ENCODE assay signal across 18 cellular contexts in the genomic region with DNA sequence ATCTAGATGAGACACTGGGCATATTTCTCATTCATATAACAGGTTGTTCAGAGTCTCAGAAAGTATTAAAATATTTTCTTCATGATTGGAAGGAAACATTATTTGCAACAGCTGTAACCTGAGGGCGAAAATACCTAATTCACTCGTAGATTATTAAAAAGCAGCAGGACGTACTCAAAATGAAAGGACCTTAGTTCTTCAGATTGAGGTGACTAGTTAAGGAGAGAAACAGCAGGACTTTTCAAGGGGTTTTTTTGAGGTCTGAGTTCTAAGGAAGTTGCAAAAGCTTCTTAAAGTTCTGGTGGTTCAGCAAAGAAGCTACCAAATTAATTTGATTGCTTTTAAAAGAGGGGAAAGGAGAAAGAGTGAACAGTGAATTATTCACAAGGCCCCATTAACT.
A peak's percentile ranks its signal among the peaks of the same experiment; 100 is the strongest.
DNase-seq lines count a peak whose midpoint lies in the region; ATAC-seq, FAIRE-seq and TF ChIP-seq lines count a peak whose summit lies in the region.
"Had no signal": no experiment of that assay in that cellular context is flagged by ENCODE, and none has a peak within 500 bp of the region (broad histone marks: within the 10 kb centered on the region; RNA-seq: fewer than 3 reads in every experiment).

No MANE protein-coding gene starts in this region.

- H3K4me1 ChIP-seq in GM12878 (ENCODE audit: control insufficient read depth, insufficient read depth, low read length) (no peaks in the 10 kb centered on the region), mammary epithelial cell (ENCODE audit: insufficient read depth, low read length) (no peaks in the 10 kb centered on the region)
- H3K4me1 ChIP-seq: SJSA1 had no signal

- FAIRE-seq in GM12878 (lab: Jason Lieb, UNC), result no peak

- TF ChIP-seq RAD21 in GM12878 (IDR thresholded peaks at IDR 0.05; ENCODE audit: insufficient read depth, low read depth, low read length), result no peak

- H3K4me3 ChIP-seq in GM12878 (no peak overlapping the region), mammary epithelial cell (replicated peaks in 1 of 3; ENCODE audit: insufficient read depth in 1 of 3, low read depth in 2 of 3, low read length in 3 of 3) (no peak overlapping the region)
- H3K4me3 ChIP-seq: SJSA1 had no signal

- in situ Hi-C loops in GM12878 (cut with MboI), result no loop called here
- in situ Hi-C loops in mammary epithelial cell (cut with MboI; ENCODE audit: low sequenced_read_pairs in 2 of 2), result no loop called here

- H3K27me3 ChIP-seq in GM12878 (replicated peaks in 1 of 2; ENCODE audit: control insufficient read depth in 2 of 2, insufficient read depth in 2 of 2, low read length in 1 of 2) (no peaks in the 10 kb centered on the region), mammary epithelial cell (ENCODE audit: insufficient read depth, low read length) (no peaks in the 10 kb centered on the region)
- H3K27me3 ChIP-seq: SJSA1 had no signal

- WGBS in GM12878 (ENCODE audit: insufficient coverage, insufficient replicate concordance, low lambda C conversion rate, missing lambda C conversion rate), result 13% methylated on average over 3 of the region's 3 CpGs
- 24% methylated on average over 3 of the region's 3 CpGs for WGBS in mammary epithelial cell (ENCODE audit: low coverage, missing lambda C conversion rate)

- CTCF ChIA-PET in GM12878 (lab: Yijun Ruan, JAX), result no interaction called here
- CTCF ChIA-PET in mammary epithelial cell (lab: Charles Lee; ENCODE audit: low non-redundant PET), result no interaction called here

- TF ChIP-seq CTCF in GM12878 (IDR thresholded peaks at IDR 0.05 in 2 of 3, conservative IDR thresholded peaks at IDR 0.05 in 1 of 3; ENCODE audit: control insufficient read depth in 2 of 3, extremely low read depth in 1 of 3, insufficient read depth in 1 of 3, low read depth in 3 of 3, low read length in 3 of 3) (no peak), mammary epithelial cell (conservative IDR thresholded peaks at IDR 0.05 in 1 of 2, IDR thresholded peaks at IDR 0.05 in 1 of 2; ENCODE audit: extremely low read depth in 1 of 2, insufficient read depth in 1 of 2, low read depth in 1 of 2, low read length in 2 of 2) (no peak)

- no peaks in the 10 kb centered on the region for H3K36me3 ChIP-seq in GM12878 (ENCODE audit: control insufficient read depth in 2 of 2, insufficient read depth in 2 of 2, low read length in 1 of 2)
- no peaks in the 10 kb centered on the region for H3K36me3 ChIP-seq in mammary epithelial cell (ENCODE audit: insufficient read depth, low read length)
- H3K36me3 ChIP-seq: SJSA1 had no signal

- no peaks in the 10 kb centered on the region for H3K9me3 ChIP-seq in GM12878 (replicated peaks; ENCODE audit: control insufficient read depth, insufficient read depth, low read length)
- H3K9me3 ChIP-seq in mammary epithelial cell (replicated peaks; ENCODE audit: insufficient read depth, low read length), result no peaks in the 10 kb centered on the region
- H3K9me3 ChIP-seq: SJSA1 had no signal

- no TSS peak for BruUV-seq in GM12878 (replicated peaks; lab: Mats Ljungman, UMichigan)
- BruUV-seq in mammary epithelial cell (replicated peaks; lab: Mats Ljungman, UMichigan), result no TSS peak

- SMC1A ChIA-PET in GM12878 (lab: Charles Lee; ENCODE audit: uncharacterized antibody, unreplicated experiment), result interaction anchor here (1.3 kb wide), 1 partner anchor 15 kb away, joined by 3 read pairs; no protein-coding TSS in a partner anchor

- no peak overlapping the region for H3K9ac ChIP-seq in GM12878 (ENCODE audit: control insufficient read depth, insufficient read depth, low read length)
- no peak overlapping the region for H3K9ac ChIP-seq in mammary epithelial cell (ENCODE audit: insufficient read depth, low read length)

- no peak for TF ChIP-seq EP300 in GM12878 (IDR thresholded peaks at IDR 0.05; ENCODE audit: borderline replicate concordance in 1 of 2, control insufficient read depth in 1 of 2, low read depth in 2 of 2, low read length in 2 of 2)

- dilution Hi-C loops in mammary epithelial cell (cut with HindIII; ENCODE audit: low sequenced_read_pairs), result no loop called here

- DNase-seq in GM12878 (ENCODE audit: low read depth, low spot score), result no peak
- DNase-seq in mammary epithelial cell, result no peak
- no peak for DNase-seq in NCI-H2107 treated with DMSO at 0.1 percent for 48 hours (lab: John Stamatoyannopoulos, UW; ENCODE audit: unreplicated experiment)
- DNase-seq in NCI-H526 (lab: John Stamatoyannopoulos, UW), result no peak
- DNase-seq in NCI-H446 treated with DMSO at 0.1 percent for 48 hours (lab: John Stamatoyannopoulos, UW), result no peak
- DNase-seq: ACHN, AML-193, DMS153, EL, GOT3, NCI-H1105 treated with DMSO at 0.1 percent for 48 hours, NCI-H187 treated with DMSO at 0.1 percent for 48 hours, NCI-H446, NCI-H774, SW 1271 had no signal

- POLR2A ChIA-PET in GM12878 (lab: Charles Lee), result no interaction called here

- no peak for TF ChIP-seq POLR2A in GM12878 (IDR thresholded peaks at IDR 0.05; ENCODE audit: low read depth, low read length)

- peak; percentile 45 for ATAC-seq in GM19035 (IDR thresholded peaks at IDR 0.05; ENCODE audit: unreplicated experiment)
- peak; percentile 58 for ATAC-seq in HG02840 (IDR thresholded peaks at IDR 0.05; ENCODE audit: low FRiP score, unreplicated experiment)
- ATAC-seq in GM12878, result peak; percentile 38; the same call in 2 of the 3 replicates

- H3K79me2 ChIP-seq in GM12878 (ENCODE audit: control insufficient read depth, insufficient read depth, low read length) (no peaks in the 10 kb centered on the region), mammary epithelial cell (ENCODE audit: insufficient read depth, low read length) (no peaks in the 10 kb centered on the region)

- H3K4me2 ChIP-seq in GM12878 (ENCODE audit: control insufficient read depth, insufficient read depth) (no peak overlapping the region), mammary epithelial cell (ENCODE audit: insufficient read depth, low read depth, low read length) (no peak overlapping the region)

- H2AFZ ChIP-seq in GM12878 (ENCODE audit: control insufficient read depth, low read depth, low read length) (no peak overlapping the region), mammary epithelial cell (ENCODE audit: low read depth, low read length) (no peak overlapping the region)

- intact Hi-C loops in GM12878 (cut with micrococcal nuclease; ENCODE audit: unreplicated experiment) (no loop called here), mammary epithelial cell (cut with micrococcal nuclease) (no loop called here)

- no peaks in the 10 kb centered on the region for H4K20me1 ChIP-seq in GM12878 (ENCODE audit: control insufficient read depth, insufficient read depth)
- no peaks in the 10 kb centered on the region for H4K20me1 ChIP-seq in mammary epithelial cell (ENCODE audit: insufficient read depth, low read length)

- RAD21 ChIA-PET in GM12878 (lab: Charles Lee; ENCODE audit: unreplicated experiment), result no interaction called here

- H3K27ac ChIP-seq in GM12878 (ENCODE audit: control insufficient read depth, insufficient read depth), result no peak overlapping the region
- no peak overlapping the region for H3K27ac ChIP-seq in mammary epithelial cell (ENCODE audit: insufficient read depth, low read depth, low read length)
- H3K27ac ChIP-seq: SJSA1 had no signal

TF ChIP-seq in GM12878, 131 proteins besides CTCF, POLR2A, EP300 and RAD21:
- TF ChIP-seq KLF5 (IDR thresholded peaks at IDR 0.05; ENCODE audit: partially characterized antibody) (no peak), BHLHE40 (IDR thresholded peaks at IDR 0.05; ENCODE audit: borderline replicate concordance in 1 of 2, low read depth in 2 of 2, low read length in 1 of 2) (no peak), JUNB (IDR thresholded peaks at IDR 0.05) (peak; percentile 29; the same call in 1 of the 2 replicates)
